Comparison of ENCODE assay signal across 12 cellular contexts in genomic region chr18:55268629-55269275, GRCh38.
DNase-seq lines count a peak whose midpoint lies in the region; ATAC-seq and TF ChIP-seq lines count a peak whose summit lies in the region.
"Had no signal": no experiment of that assay in that cellular context is flagged by ENCODE, and none has a peak within 500 bp of the region (broad histone marks: within the 10 kb centered on the region; RNA-seq: fewer than 3 reads in every experiment).

No MANE protein-coding gene starts in this region.

- no peaks in the 10 kb centered on the region for H3K27me3 Mint-ChIP-seq in immature natural killer cell (ENCODE audit: low read depth in 3 of 3)
- H3K27me3 Mint-ChIP-seq: activated naive CD8-positive, alpha-beta T cell treated with anti-CD3 and anti-CD28 coated beads, Interleukin-2, amount 10 ng/mL, durations not matched to agents 7 days and 5 days had no signal

- H3K4me1 ChIP-seq in left ventricle myocardium inferior (peaks cover 81% of the 10 kb centered on the region), upper lobe of left lung (peaks cover 15 to 31% (median 17%) of the 10 kb centered on the region in 4 donors)
- H3K4me1 ChIP-seq: A549 had no signal

- H3K4me3 ChIP-seq in left ventricle myocardium inferior (no peak overlapping the region), upper lobe of left lung (no peak overlapping the region)
- H3K4me3 ChIP-seq: A549 had no signal

- no peaks in the 10 kb centered on the region for H3K27me3 ChIP-seq in left ventricle myocardium inferior (ENCODE audit: low read depth)
- H3K27me3 ChIP-seq in upper lobe of left lung: no peaks in the 10 kb centered on the region

- H3K4me3 Mint-ChIP-seq in immature natural killer cell: no peak overlapping the region
- H3K4me3 Mint-ChIP-seq: activated naive CD8-positive, alpha-beta T cell treated with anti-CD3 and anti-CD28 coated beads, Interleukin-2, amount 10 ng/mL, durations not matched to agents 7 days and 5 days had no signal

- H3K9me3 ChIP-seq in left ventricle myocardium inferior (replicated peaks) (no peaks in the 10 kb centered on the region), upper lobe of left lung (no peaks in the 10 kb centered on the region)
- H3K9me3 ChIP-seq: A549 had no signal

- WGBS in upper lobe of left lung, 2 donors: 83 to 85% methylated on average over 5 of the region's 5 CpGs

- H3K4me1 Mint-ChIP-seq in immature natural killer cell: peaks cover 20 to 46% of the 10 kb centered on the region in 2 donors
- H3K4me1 Mint-ChIP-seq: activated naive CD8-positive, alpha-beta T cell treated with anti-CD3 and anti-CD28 coated beads, Interleukin-2, amount 10 ng/mL, durations not matched to agents 7 days and 5 days had no signal

- ATAC-seq in left cardiac atrium: no peak
- peak; percentile 63 for ATAC-seq in HG02885 (IDR thresholded peaks at IDR 0.05; ENCODE audit: poor library complexity, unreplicated experiment)
- ATAC-seq in upper lobe of left lung (ENCODE audit: low FRiP score in 2 of 2): no peak
- ATAC-seq: A549 had no signal

- TF ChIP-seq CTCF in left ventricle myocardium inferior (IDR thresholded peaks at IDR 0.05; ENCODE audit: borderline replicate concordance) (no peak), upper lobe of left lung (IDR thresholded peaks at IDR 0.05) (no peak)

- H3K27ac ChIP-seq in left ventricle myocardium inferior (replicated peaks): peak overlapping the region; percentile 72
- H3K27ac ChIP-seq in upper lobe of left lung: peak overlapping the region in 3 of 4 donors; percentile 14 to 70 (median 22)
- H3K27ac ChIP-seq: A549, VCaP had no signal

- DNase-seq in left ventricle myocardium inferior: no peak
- DNase-seq in left cardiac atrium: no peak
- DNase-seq in MV-4-11 (lab: John Stamatoyannopoulos, UW): peak; percentile 84
- DNase-seq in upper lobe of left lung: no peak
- DNase-seq in hypothalamus (lab: John Stamatoyannopoulos, UW): no peak
- DNase-seq in GF-D8 (lab: John Stamatoyannopoulos, UW): no peak
- no peak for DNase-seq in immature natural killer cell
- DNase-seq: activated naive CD8-positive, alpha-beta T cell treated with anti-CD3 and anti-CD28 coated beads, Interleukin-2, amount 10 ng/mL, durations not matched to agents 7 days and 5 days; NCI-H524 treated with DMSO at 0.1 percent for 48 hours had no signal

- peaks cover 0 to 8% (median 0%) of the 10 kb centered on the region in 3 donors for H3K36me3 Mint-ChIP-seq in immature natural killer cell
- H3K36me3 Mint-ChIP-seq: activated naive CD8-positive, alpha-beta T cell treated with anti-CD3 and anti-CD28 coated beads, Interleukin-2, amount 10 ng/mL, durations not matched to agents 7 days and 5 days had no signal

- no peak for TF ChIP-seq EP300 in upper lobe of left lung (IDR thresholded peaks at IDR 0.05)

- H3K27ac Mint-ChIP-seq in immature natural killer cell: peak overlapping the region in 1 of 6 donors; percentile 46
- H3K27ac Mint-ChIP-seq: activated naive CD8-positive, alpha-beta T cell treated with anti-CD3 and anti-CD28 coated beads, Interleukin-2, amount 10 ng/mL, durations not matched to agents 7 days and 5 days had no signal

- no peak for TF ChIP-seq POLR2A in upper lobe of left lung (IDR thresholded peaks at IDR 0.05)

- intact Hi-C loops in left ventricle myocardium inferior (cut with micrococcal nuclease) (loop anchor here (10.0 kb wide), 1 partner anchor 46 kb away; no protein-coding TSS in a partner anchor), left cardiac atrium (cut with DNase I) (loop anchor here in 1 of 2 donors (10.0 kb wide), 1 partner anchor 46 kb away; no protein-coding TSS in a partner anchor)

- no peaks in the 10 kb centered on the region for H3K9me3 Mint-ChIP-seq in immature natural killer cell
- H3K9me3 Mint-ChIP-seq: activated naive CD8-positive, alpha-beta T cell treated with anti-CD3 and anti-CD28 coated beads, Interleukin-2, amount 10 ng/mL, durations not matched to agents 7 days and 5 days had no signal

- peaks cover 63% of the 10 kb centered on the region for H3K36me3 ChIP-seq in left ventricle myocardium inferior
- H3K36me3 ChIP-seq in upper lobe of left lung: peaks cover 0 to 42% (median 3%) of the 10 kb centered on the region in 4 donors
